Comparison of ENCODE assay signal across 8 cellular contexts in the genomic region with DNA sequence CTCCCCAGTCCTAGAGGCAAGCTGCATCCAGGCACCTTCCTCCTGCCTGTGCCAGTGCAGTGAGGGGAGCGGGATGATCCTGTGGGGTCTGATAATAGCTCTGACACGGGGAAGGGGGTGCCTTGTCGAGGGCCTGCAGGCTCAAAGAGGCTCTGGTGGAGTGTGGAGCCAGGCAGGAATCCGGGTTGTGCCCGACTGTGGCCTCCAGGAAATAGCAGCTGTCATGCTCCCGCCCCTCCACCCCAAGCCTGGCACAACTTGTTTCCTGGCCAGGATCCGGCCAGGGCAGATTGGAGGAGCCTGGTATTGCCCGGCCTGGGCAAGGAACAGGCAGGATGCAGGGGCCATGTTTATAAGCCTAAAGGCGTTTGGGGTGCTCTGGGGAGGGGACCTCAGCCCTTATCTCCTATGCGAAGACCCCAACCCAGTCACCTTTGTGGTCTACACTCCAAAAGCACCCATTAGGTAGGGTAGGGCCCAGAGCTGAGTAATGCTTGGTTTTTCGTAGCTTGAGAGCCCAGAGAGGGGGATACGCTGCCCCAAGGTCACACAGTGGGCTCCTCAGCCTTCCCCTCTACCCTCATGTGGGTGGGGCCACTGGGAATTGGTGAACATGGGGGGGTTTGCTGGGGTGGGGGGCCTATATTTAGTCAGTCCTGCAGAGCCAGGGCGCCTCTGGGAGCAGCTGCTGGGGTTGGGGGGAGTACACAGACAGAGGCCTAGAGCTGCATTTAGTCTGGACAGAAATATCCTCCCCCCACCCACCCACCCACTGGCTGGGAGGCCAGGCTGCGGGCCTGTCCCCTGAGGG. TPM values are rescaled to one million over a fixed set of nuclear protein-coding genes. Genes with fewer than 3 reads are reported as not detected.
A peak's percentile ranks its signal among the peaks of the same experiment; 100 is the strongest.
DNase-seq lines count a peak whose midpoint lies in the region; ATAC-seq and TF ChIP-seq lines count a peak whose summit lies in the region.

No MANE protein-coding gene starts in this region.

- peaks cover 47% of the 10 kb centered on the region for H3K4me1 ChIP-seq in HUES64 (ENCODE audit: insufficient read depth, low read length)

- peaks cover 5% of the 10 kb centered on the region; the same call in 1 of the 2 replicates for H3K36me3 ChIP-seq in HUES64 (ENCODE audit: insufficient read depth, low read length)

- no peaks in the 10 kb centered on the region for H3K9me3 Mint-ChIP-seq in activated naive CD4-positive, alpha-beta T cell treated with anti-CD3 and anti-CD28 coated beads, Interleukin-2, amount 50 U/mL, for 72 hours

- no peaks in the 10 kb centered on the region for H3K36me3 Mint-ChIP-seq in activated naive CD4-positive, alpha-beta T cell treated with anti-CD3 and anti-CD28 coated beads, Interleukin-2, amount 50 U/mL, for 72 hours

- H3K9me3 ChIP-seq in AG04450 (ENCODE audit: control insufficient read depth, insufficient read depth, low read length): no peaks in the 10 kb centered on the region; the same call in 1 of the 2 replicates
- no peaks in the 10 kb centered on the region for H3K9me3 ChIP-seq in HUES64 (ENCODE audit: insufficient read depth, low read depth, low read length)

- POLR2A ChIA-PET in AG04450 (lab: Yijun Ruan, JAX): interaction anchor here (0.7 to 2.3 kb wide), 8 partner anchors 8 to 318 kb away, joined by 3 to 21 read pairs (median 6); a partner anchor contains a TSS

- TF ChIP-seq CTCF in AG04450 (IDR thresholded peaks at IDR 0.05; ENCODE audit: low read depth, low read length): no peak

- CTCF ChIA-PET in AG04450 (lab: Charles Lee): interaction anchor here (0.6 to 2.0 kb wide), 5 partner anchors 8 to 115 kb away, joined by 4 to 6 read pairs (median 5); no protein-coding TSS in a partner anchor

- H3K4me3 ChIP-seq in AG04450 (ENCODE audit: low read depth, low read length) (peak overlapping the region; percentile 43), HUES64 (ENCODE audit: low read length) (no peak overlapping the region)

- DNase-seq in AG04450 (ENCODE audit: low read depth, low spot score) (no peak), T47D (ENCODE audit: low read depth in 1 of 2, low spot score in 1 of 2) (peak; percentile 89 to 95), left lobe of liver (ENCODE audit: low spot score) (peak; percentile 88)
- no peak for DNase-seq in activated naive CD4-positive, alpha-beta T cell treated with anti-CD3 and anti-CD28 coated beads, Interleukin-2, amount 50 U/mL, for 72 hours (ENCODE audit: low spot score in 2 of 2)

- H3K27ac Mint-ChIP-seq in activated naive CD4-positive, alpha-beta T cell treated with anti-CD3 and anti-CD28 coated beads, Interleukin-2, amount 50 U/mL, for 72 hours: no peak overlapping the region

- peak overlapping the region; percentile 39; the same call in 1 of the 2 replicates for H3K9ac ChIP-seq in HUES64 (ENCODE audit: low read depth, low read length)

- peak overlapping the region; percentile 71 for H3K27ac ChIP-seq in AG04450 (ENCODE audit: low read depth, low read length)
- peak overlapping the region; percentile 43; the same call in 1 of the 2 replicates for H3K27ac ChIP-seq in HUES64 (ENCODE audit: low read depth, low read length)
- H3K27ac ChIP-seq in temporal lobe (ENCODE audit: low read depth, low read length): peak overlapping the region; percentile 100

- ATAC-seq in left lobe of liver (peak; percentile 61), HG03354 (IDR thresholded peaks at IDR 0.05; ENCODE audit: poor library complexity, severe bottlenecking, unreplicated experiment) (no peak), GM21619 (IDR thresholded peaks at IDR 0.05; ENCODE audit: unreplicated experiment) (no peak)
- ATAC-seq in activated naive CD4-positive, alpha-beta T cell treated with anti-CD3 and anti-CD28 coated beads, Interleukin-2, amount 50 U/mL, for 72 hours: no peak

- 63% methylated on average over 14 of the region's 14 CpGs for whole genome bisulfite sequencing in HUES64

- in situ Hi-C loops in T47D (cut with HindIII; ENCODE audit: low pct_unique_long_range_greater_than_20kb, low sequenced_read_pairs): no loop called here

- H3K27me3 ChIP-seq in AG04450 (ENCODE audit: control insufficient read depth, insufficient read depth, low read length): no peaks in the 10 kb centered on the region
- no peaks in the 10 kb centered on the region for H3K27me3 ChIP-seq in HUES64 (ENCODE audit: insufficient read depth, low read length)

RNA-seq across cellular contexts. Expression of a gene that starts 12.2 kb away (rescaled TPM):
- 21.3 and 21.5 TPM in 2 replicates for polyA plus RNA-seq in AG04450 (2011; rRNA removed)
- polyA minus RNA-seq in AG04450 (2011; rRNA and poly(A)+ RNA removed): 10.1 and 13.0 TPM in 2 replicates
- 83.6 TPM for polyA plus RNA-seq in HUES64 (2013, experiment 1 of 2)
- 88.1 TPM for polyA plus RNA-seq in HUES64 (2013, experiment 2 of 2)
- total RNA-seq in left lobe of liver (64.0 TPM), temporal lobe (33.4 TPM)
- 1 to 10 TPM; 1.8 to 3.5 TPM for total RNA-seq in activated naive CD4-positive, alpha-beta T cell treated with anti-CD3 and anti-CD28 coated beads, Interleukin-2, amount 50 U/mL, for 72 hours

Comparison
In these comparisons a context has a peak if more than half of its experiments do, and no peak if none do; other contexts are left out.
1. DNase-seq: peak in T47D (2 of 2) and left lobe of liver (single experiment); none in AG04450 (single experiment) and activated naive CD4-positive, alpha-beta T cell treated with anti-CD3 and anti-CD28 coated beads, Interleukin-2, amount 50 U/mL, for 72 hours (0 of 2).
2. H3K27ac ChIP-seq: peak in every context shown above with its lines; median percentile 100 in temporal lobe; 71 in AG04450; 43 in HUES64.